ENCODE assay signal across 1 cellular context in the genomic region with DNA sequence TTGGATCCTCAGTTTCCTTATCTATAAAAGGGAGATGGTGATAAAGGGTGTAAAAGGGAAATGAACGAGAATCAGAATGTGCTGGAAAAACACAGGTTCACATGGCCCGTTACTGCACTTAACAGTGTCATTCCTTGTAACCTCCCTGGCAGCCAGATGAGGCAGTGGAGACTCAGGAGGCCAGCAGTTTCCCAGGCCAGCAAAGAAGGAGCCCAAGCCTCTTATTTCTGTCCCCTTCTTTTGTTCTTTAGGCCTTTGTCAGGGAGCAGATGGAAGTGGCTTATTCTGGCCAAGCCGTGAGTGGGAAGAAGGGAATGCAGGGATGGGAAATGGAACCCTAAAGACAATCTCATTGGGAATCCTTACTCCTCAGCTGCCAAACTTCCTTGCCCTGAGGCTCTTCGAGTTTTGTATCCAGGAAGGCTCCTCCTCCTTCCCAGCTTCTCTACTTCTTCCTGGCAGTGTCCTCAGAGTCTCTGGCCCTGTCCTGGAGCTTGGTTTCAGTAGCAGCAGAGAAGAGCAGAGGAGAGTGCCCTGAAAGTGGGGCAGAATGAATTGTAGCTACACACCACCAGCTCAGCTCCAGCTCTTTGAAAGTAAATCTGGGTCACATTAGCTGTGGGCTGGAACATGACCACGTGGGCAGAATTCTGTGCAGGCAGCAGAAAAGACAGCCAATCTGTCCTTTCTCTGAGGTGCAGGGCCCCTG.
TF ChIP-seq lines count a peak whose summit lies in the region.

No MANE protein-coding gene starts in this region.

TF ChIP-seq in K562, 482 proteins besides CTCF, POLR2A, EP300 and RAD21 (continued from another document):
- TF ChIP-seq, protein P1, sequence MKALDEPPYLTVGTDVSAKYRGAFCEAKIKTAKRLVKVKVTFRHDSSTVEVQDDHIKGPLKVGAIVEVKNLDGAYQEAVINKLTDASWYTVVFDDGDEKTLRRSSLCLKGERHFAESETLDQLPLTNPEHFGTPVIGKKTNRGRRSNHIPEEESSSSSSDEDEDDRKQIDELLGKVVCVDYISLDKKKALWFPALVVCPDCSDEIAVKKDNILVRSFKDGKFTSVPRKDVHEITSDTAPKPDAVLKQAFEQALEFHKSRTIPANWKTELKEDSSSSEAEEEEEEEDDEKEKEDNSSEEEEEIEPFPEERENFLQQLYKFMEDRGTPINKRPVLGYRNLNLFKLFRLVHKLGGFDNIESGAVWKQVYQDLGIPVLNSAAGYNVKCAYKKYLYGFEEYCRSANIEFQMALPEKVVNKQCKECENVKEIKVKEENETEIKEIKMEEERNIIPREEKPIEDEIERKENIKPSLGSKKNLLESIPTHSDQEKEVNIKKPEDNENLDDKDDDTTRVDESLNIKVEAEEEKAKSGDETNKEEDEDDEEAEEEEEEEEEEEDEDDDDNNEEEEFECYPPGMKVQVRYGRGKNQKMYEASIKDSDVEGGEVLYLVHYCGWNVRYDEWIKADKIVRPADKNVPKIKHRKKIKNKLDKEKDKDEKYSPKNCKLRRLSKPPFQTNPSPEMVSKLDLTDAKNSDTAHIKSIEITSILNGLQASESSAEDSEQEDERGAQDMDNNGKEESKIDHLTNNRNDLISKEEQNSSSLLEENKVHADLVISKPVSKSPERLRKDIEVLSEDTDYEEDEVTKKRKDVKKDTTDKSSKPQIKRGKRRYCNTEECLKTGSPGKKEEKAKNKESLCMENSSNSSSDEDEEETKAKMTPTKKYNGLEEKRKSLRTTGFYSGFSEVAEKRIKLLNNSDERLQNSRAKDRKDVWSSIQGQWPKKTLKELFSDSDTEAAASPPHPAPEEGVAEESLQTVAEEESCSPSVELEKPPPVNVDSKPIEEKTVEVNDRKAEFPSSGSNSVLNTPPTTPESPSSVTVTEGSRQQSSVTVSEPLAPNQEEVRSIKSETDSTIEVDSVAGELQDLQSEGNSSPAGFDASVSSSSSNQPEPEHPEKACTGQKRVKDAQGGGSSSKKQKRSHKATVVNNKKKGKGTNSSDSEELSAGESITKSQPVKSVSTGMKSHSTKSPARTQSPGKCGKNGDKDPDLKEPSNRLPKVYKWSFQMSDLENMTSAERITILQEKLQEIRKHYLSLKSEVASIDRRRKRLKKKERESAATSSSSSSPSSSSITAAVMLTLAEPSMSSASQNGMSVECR (CRISPR knock-in tag; IDR thresholded peaks at IDR 0.05), result 0 out of 2 replicates have a peak, but pooled peaks have one; percentile 35
- 0 out of 2 replicates have a peak, but pooled peaks have one; percentile 27 for TF ChIP-seq CEBPG (CRISPR knock-in tag; IDR thresholded peaks at IDR 0.05)
- no peak for TF ChIP-seq CEBPG (tag; conservative IDR thresholded peaks at IDR 0.05 in 1 of 2, IDR thresholded peaks at IDR 0.05 in 1 of 2)
- TF ChIP-seq SMAD3 (CRISPR knock-in tag; conservative IDR thresholded peaks at IDR 0.05), result no peak
